In genomic region chr14:76456200-76456599, GRCh38 we compare ENCODE assay signal across 8 cellular contexts.
A peak's percentile ranks its signal among the peaks of the same experiment; 100 is the strongest.
DNase-seq lines count a peak whose midpoint lies in the region; TF ChIP-seq lines count a peak whose summit lies in the region.

No MANE protein-coding gene starts in this region.

- H3K36me3 ChIP-seq in SJSA1, result no peaks in the 10 kb centered on the region
- H3K36me3 ChIP-seq in smooth muscle cell (ENCODE audit: low read depth), result no peaks in the 10 kb centered on the region

- DNase-seq in NOMO-1 (lab: John Stamatoyannopoulos, UW; ENCODE audit: unreplicated experiment in 2 of 2) (peak; percentile 3 to 9), NOMO-1 treated with dmso at 0.1 percent for 144 hours (lab: John Stamatoyannopoulos, UW; ENCODE audit: unreplicated experiment) (no peak), HuH-7 (ENCODE audit: low spot score) (peak; percentile 49), SJSA1 (ENCODE audit: low read depth in 1 of 2, low spot score in 2 of 2) (peak; percentile 13 to 55), fibroblast of the aortic adventitia (ENCODE audit: low read depth) (peak; percentile 30), smooth muscle cell (lab: John Stamatoyannopoulos, UW; ENCODE audit: unreplicated experiment) (no peak), KG1 (lab: John Stamatoyannopoulos, UW) (no peak), putamen (ENCODE audit: low spot score) (no peak)

- no peaks in the 10 kb centered on the region for H3F3A ChIP-seq in smooth muscle cell (ENCODE audit: low read depth)

- H3K79me2 ChIP-seq in smooth muscle cell (ENCODE audit: low read depth), result no peaks in the 10 kb centered on the region

- no peak overlapping the region for H2AFZ ChIP-seq in smooth muscle cell (ENCODE audit: low read depth)

- no peak overlapping the region for H3K4me2 ChIP-seq in smooth muscle cell

- H3K4me1 ChIP-seq in SJSA1 (replicated peaks), result no peaks in the 10 kb centered on the region
- no peaks in the 10 kb centered on the region for H3K4me1 ChIP-seq in smooth muscle cell (ENCODE audit: low read depth)

- H3K9me3 ChIP-seq in SJSA1 (replicated peaks), result no peaks in the 10 kb centered on the region
- H3K9me3 ChIP-seq in smooth muscle cell (replicated peaks; ENCODE audit: low read depth), result no peaks in the 10 kb centered on the region

- peaks cover 3% of the 10 kb centered on the region; the same call in 1 of the 2 replicates for H3K27me3 ChIP-seq in SJSA1 (replicated peaks)
- H3K27me3 ChIP-seq in smooth muscle cell (ENCODE audit: low read depth), result no peaks in the 10 kb centered on the region

- TF ChIP-seq CTCF in fibroblast of the aortic adventitia (IDR thresholded peaks at IDR 0.05; ENCODE audit: insufficient read depth, low read length), result peak; percentile 44
- TF ChIP-seq CTCF in smooth muscle cell (IDR thresholded peaks at IDR 0.05; ENCODE audit: borderline replicate concordance, insufficient read depth, poor library complexity, severe bottlenecking), result peak; percentile 53

- H4K20me1 ChIP-seq in smooth muscle cell (ENCODE audit: low read depth), result no peaks in the 10 kb centered on the region

- H3K27ac ChIP-seq in SJSA1 (no peak overlapping the region), smooth muscle cell (ENCODE audit: low read depth) (no peak overlapping the region)

- WGBS in smooth muscle cell (ENCODE audit: low lambda C conversion rate), result 55% methylated on average over 2 of the region's 2 CpGs

- H3K9ac ChIP-seq in smooth muscle cell (ENCODE audit: low read depth), result no peak overlapping the region

- H3K4me3 ChIP-seq in SJSA1 (no peak overlapping the region), fibroblast of the aortic adventitia (ENCODE audit: low read depth, low read length) (no peak overlapping the region), smooth muscle cell (no peak overlapping the region)

Comparison
In these comparisons a context has a peak if more than half of its experiments do, and no peak if none do; other contexts are left out.
1. DNase-seq: peak in NOMO-1 (2 of 2), HuH-7 (single experiment), SJSA1 (2 of 2) and fibroblast of the aortic adventitia (single experiment); none in NOMO-1 treated with dmso at 0.1 percent for 144 hours (single experiment), smooth muscle cell (single experiment), KG1 (single experiment) and putamen (single experiment).